Comparison of ENCODE assay signal across 17 cellular contexts in the genomic region with DNA sequence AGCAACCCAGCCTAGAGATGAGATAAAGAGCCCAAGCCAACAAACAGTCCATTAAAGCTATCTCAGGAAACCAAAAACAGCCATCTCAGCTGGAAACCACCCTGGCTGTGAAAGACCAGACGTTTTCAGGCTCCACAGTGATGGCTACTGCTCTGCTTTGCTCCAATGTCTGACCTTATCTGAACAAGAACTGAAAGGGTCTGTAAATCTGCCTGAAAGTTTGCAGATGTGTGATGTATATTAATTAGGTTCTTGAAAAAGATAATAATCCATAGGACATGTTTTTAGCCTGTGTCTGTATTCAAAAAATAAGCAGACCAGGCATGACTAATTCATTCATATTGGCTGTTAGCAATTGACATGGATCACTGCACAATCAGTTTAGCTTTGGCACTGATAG.
"Had no signal": no experiment of that assay in that cellular context is flagged by ENCODE, and none has a peak within 500 bp of the region (broad histone marks: within the 10 kb centered on the region; RNA-seq: fewer than 3 reads in every experiment).

No MANE protein-coding gene starts in this region.

- H3K4me3 Mint-ChIP-seq: activated CD4-positive, alpha-beta memory T cell treated with anti-CD3 and anti-CD28 coated beads for 36 hours; activated naive CD8-positive, alpha-beta T cell; activated T-cell treated with anti-CD3 and anti-CD28 coated beads, Interleukin-2, amount 50 U/mL, for 4 hours; stimulated activated naive CD8-positive, alpha-beta T cell treated with anti-CD3 and anti-CD28 coated beads, Interleukin-15, amount 100 ng/mL, for 72 hours; T-helper 17 cell had no signal

- ATAC-seq: activated T-cell treated with anti-CD3 and anti-CD28 coated beads, Interleukin-2, amount 50 U/mL, for 4 hours; esophagus mucosa; pancreas; stimulated activated naive CD8-positive, alpha-beta T cell treated with anti-CD3 and anti-CD28 coated beads, Interleukin-15, amount 100 ng/mL, for 72 hours; T-helper 17 cell; upper lobe of right lung had no signal

- DNase-seq: activated CD4-positive, alpha-beta memory T cell treated with anti-CD3 and anti-CD28 coated beads for 36 hours; activated CD4-positive, CD25-positive, alpha-beta regulatory T cell treated with anti-CD3 and anti-CD28 coated beads, Interleukin-2, amount 50 U/mL, for 72 hours; activated gamma-delta T cell; activated T-cell treated with anti-CD3 and anti-CD28 coated beads, Interleukin-2, amount 50 U/mL, for 4 hours; amygdala; hypothalamus; mammary epithelial cell; pancreas; stimulated activated CD4-positive, alpha-beta T cell treated with anti-CD3 and anti-CD28 coated beads, Interleukin-4, amount 100 ng/mL, for 4 hours; stimulated activated naive CD8-positive, alpha-beta T cell treated with anti-CD3 and anti-CD28 coated beads, Interleukin-15, amount 100 ng/mL, for 72 hours; T-helper 17 cell; testis; upper lobe of right lung had no signal

- H3K4me3 ChIP-seq: breast epithelium, pancreas, skin epidermis, testis, upper lobe of right lung had no signal

- H3K9me3 ChIP-seq: breast epithelium, pancreas, testis, upper lobe of right lung had no signal

- H3K9me3 Mint-ChIP-seq: activated CD4-positive, alpha-beta memory T cell treated with anti-CD3 and anti-CD28 coated beads for 36 hours; activated T-cell treated with anti-CD3 and anti-CD28 coated beads, Interleukin-2, amount 50 U/mL, for 4 hours; stimulated activated naive CD8-positive, alpha-beta T cell treated with anti-CD3 and anti-CD28 coated beads, Interleukin-15, amount 100 ng/mL, for 72 hours had no signal

- H3K27ac ChIP-seq: breast epithelium, pancreas, skin epidermis, testis, upper lobe of right lung had no signal

- H3K4me1 Mint-ChIP-seq: stimulated activated naive CD8-positive, alpha-beta T cell treated with anti-CD3 and anti-CD28 coated beads, Interleukin-15, amount 100 ng/mL, for 72 hours; T-helper 17 cell had no signal

- H3K27me3 Mint-ChIP-seq: activated CD4-positive, alpha-beta memory T cell treated with anti-CD3 and anti-CD28 coated beads for 36 hours; activated naive CD8-positive, alpha-beta T cell; stimulated activated naive CD8-positive, alpha-beta T cell treated with anti-CD3 and anti-CD28 coated beads, Interleukin-15, amount 100 ng/mL, for 72 hours; T-helper 17 cell had no signal

- H3K4me1 ChIP-seq: breast epithelium, pancreas, testis, upper lobe of right lung had no signal

- H3K27me3 ChIP-seq: breast epithelium, pancreas, testis, upper lobe of right lung had no signal

- H3K36me3 ChIP-seq: breast epithelium, pancreas, upper lobe of right lung had no signal

- H3K36me3 Mint-ChIP-seq: activated CD4-positive, alpha-beta memory T cell treated with anti-CD3 and anti-CD28 coated beads for 36 hours; activated naive CD8-positive, alpha-beta T cell had no signal

- H3K27ac Mint-ChIP-seq: activated CD4-positive, alpha-beta memory T cell treated with anti-CD3 and anti-CD28 coated beads for 36 hours; activated naive CD8-positive, alpha-beta T cell; stimulated activated naive CD8-positive, alpha-beta T cell treated with anti-CD3 and anti-CD28 coated beads, Interleukin-15, amount 100 ng/mL, for 72 hours; T-helper 17 cell had no signal
